ENCODE assay signal across 2 cellular contexts in the genomic region with DNA sequence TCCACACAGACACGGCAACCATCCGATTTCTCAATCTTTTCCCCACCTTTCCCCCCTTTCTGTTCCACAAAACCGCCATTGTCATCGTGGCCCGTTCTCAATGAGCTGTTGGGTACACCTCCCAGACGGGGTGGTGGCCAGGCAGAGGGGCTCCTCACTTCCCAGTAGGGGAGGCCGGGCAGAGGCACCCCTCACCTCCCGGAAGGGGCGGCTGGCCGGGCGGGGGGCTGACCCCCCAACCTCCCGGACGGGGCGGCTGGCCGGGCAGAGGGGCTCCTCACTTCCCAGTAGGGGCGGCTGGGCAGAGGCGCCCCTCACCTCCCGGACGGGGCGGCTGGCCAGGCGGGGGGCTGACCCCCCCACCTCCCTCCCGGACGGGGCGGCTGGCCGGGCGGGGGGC. TPM values are rescaled to one million over a fixed set of nuclear protein-coding genes. Genes with fewer than 3 reads are reported as not detected.
"Had no signal": no experiment of that assay in that cellular context is flagged by ENCODE, and none has a peak within 500 bp of the region (broad histone marks: within the 10 kb centered on the region; RNA-seq: fewer than 3 reads in every experiment).

No MANE protein-coding gene starts in this region.

RNA-seq across cellular contexts. Expression of gene NLRC4, which starts 28.8 kb away (rescaled TPM):
- total RNA-seq: LHCN-M2, M059J had no signal
